8 cellular contexts compared by ENCODE assay signal in the genomic region with DNA sequence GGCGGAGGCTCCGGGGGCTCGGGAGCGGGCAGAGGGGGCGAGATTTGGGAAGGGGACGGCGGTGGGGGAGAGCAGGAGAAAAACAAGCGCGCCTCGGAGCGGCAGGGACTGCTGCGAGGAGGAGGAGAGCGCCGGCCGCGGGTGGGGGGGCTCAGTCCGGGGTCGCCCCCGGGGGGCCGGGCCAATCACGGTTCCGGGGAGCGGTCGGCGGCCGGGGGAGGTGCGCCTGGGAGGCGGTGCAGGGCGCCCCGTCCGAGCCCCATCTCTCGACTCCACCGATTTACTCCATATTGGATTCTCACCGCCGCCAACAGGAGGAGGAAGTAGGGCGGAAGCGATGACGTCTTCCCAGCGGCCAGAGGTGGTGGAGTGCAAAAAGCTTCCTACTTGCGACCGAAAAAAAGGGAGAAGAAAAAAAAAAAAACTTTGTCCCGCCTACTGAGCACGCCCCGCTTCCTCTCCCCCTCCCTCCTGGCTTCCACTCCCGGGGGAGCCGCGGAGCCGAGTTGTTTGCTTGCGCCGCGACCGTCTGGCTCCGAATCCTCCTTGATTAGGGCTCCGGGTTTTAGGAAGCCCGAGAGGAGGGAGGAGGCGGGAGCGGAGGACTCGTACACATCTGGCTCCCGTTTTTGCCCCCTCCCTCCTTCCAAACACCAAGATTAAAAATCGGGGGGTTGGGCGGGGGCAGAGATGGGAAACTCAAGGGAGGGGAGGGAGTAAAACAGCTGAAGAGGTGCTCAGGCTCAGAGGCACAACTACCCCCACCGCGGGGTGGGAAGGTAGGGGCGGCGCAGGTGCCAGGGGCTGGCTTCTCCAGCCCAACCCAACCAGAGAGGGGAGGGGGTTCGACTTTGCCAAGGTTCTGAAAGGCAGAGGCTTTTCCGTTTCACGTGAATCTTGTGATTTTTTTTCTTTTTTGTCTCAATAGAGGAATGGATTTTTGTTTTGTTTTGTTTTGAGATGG. TPM values are rescaled to one million over a fixed set of nuclear protein-coding genes. Genes with fewer than 3 reads are reported as not detected.
DNase-seq lines count a peak whose midpoint lies in the region; ATAC-seq and FAIRE-seq lines count a peak whose summit lies in the region.

A gene with protein sequence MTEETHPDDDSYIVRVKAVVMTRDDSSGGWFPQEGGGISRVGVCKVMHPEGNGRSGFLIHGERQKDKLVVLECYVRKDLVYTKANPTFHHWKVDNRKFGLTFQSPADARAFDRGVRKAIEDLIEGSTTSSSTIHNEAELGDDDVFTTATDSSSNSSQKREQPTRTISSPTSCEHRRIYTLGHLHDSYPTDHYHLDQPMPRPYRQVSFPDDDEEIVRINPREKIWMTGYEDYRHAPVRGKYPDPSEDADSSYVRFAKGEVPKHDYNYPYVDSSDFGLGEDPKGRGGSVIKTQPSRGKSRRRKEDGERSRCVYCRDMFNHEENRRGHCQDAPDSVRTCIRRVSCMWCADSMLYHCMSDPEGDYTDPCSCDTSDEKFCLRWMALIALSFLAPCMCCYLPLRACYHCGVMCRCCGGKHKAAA (minus strand): TSS at position 373 of the 964 bp plus-strand sequence. CDS start 612 bp downstream, outside the sequence.

- FAIRE-seq in A204.1 (lab: Jason Lieb, UNC): peak; percentile 92

- intact Hi-C loops in activated CD4-positive, alpha-beta T cell treated with anti-CD3 and anti-CD28 coated beads for 36 hours (cut with DNase I, micrococcal nuclease): loop anchor here (1.0 to 5.0 kb wide), 12 partner anchors 50 to 1965 kb away; a partner anchor contains a TSS
- intact Hi-C loops in left colon (cut with DNase I, micrococcal nuclease): loop anchor here in 1 of 2 donors (10.0 kb wide), 1 partner anchor 168 kb away; no protein-coding TSS in a partner anchor

- peak within 1 kb of the TSS; percentile 85 for H3K4me3 Mint-ChIP-seq in activated CD4-positive, alpha-beta T cell treated with anti-CD3 and anti-CD28 coated beads for 36 hours

- ATAC-seq in GM18867 (IDR thresholded peaks at IDR 0.05; ENCODE audit: unreplicated experiment) (peak; percentile 25), HG03378 (IDR thresholded peaks at IDR 0.05; ENCODE audit: unreplicated experiment) (peak; percentile 32), left colon (peak; percentile 60)
- ATAC-seq in activated CD4-positive, alpha-beta T cell treated with anti-CD3 and anti-CD28 coated beads for 36 hours: peak; percentile 50

- no peaks in the 10 kb centered on the region for H3K36me3 Mint-ChIP-seq in activated CD4-positive, alpha-beta T cell treated with anti-CD3 and anti-CD28 coated beads for 36 hours (ENCODE audit: low read depth)

- H3K9me3 Mint-ChIP-seq in activated CD4-positive, alpha-beta T cell treated with anti-CD3 and anti-CD28 coated beads for 36 hours (ENCODE audit: low read depth): no peaks in the 10 kb centered on the region

- peak within 1 kb of the TSS; percentile 73 for H3K27ac Mint-ChIP-seq in activated CD4-positive, alpha-beta T cell treated with anti-CD3 and anti-CD28 coated beads for 36 hours

- CTCF ChIA-PET in activated CD4-positive, alpha-beta T cell treated with anti-CD3 and anti-CD28 coated beads for 36 hours (lab: Charles Lee): no interaction called here

- POLR2A ChIA-PET in activated CD4-positive, alpha-beta T cell treated with anti-CD3 and anti-CD28 coated beads for 36 hours (lab: Charles Lee): interaction anchor here (0.6 to 0.7 kb wide), 2 partner anchors 193 to 194 kb away, joined by 3 to 7 read pairs; no protein-coding TSS in a partner anchor

- H3K4me1 Mint-ChIP-seq in activated CD4-positive, alpha-beta T cell treated with anti-CD3 and anti-CD28 coated beads for 36 hours: peaks cover 16% of the 10 kb centered on the region

- peaks cover 23% of the 10 kb centered on the region for H3K27me3 Mint-ChIP-seq in activated CD4-positive, alpha-beta T cell treated with anti-CD3 and anti-CD28 coated beads for 36 hours

- DNase-seq in NCI-H510A (lab: John Stamatoyannopoulos, UW): peak; percentile 89
- DNase-seq in activated CD4-positive, alpha-beta T cell treated with anti-CD3 and anti-CD28 coated beads for 36 hours: peak; percentile 87
- peak; percentile 28 for DNase-seq in cortex of kidney (lab: John Stamatoyannopoulos, UW)
- DNase-seq in left colon: peak; percentile 90
- peak; percentile 27 to 58 for DNase-seq in stimulated activated CD4-positive, alpha-beta T cell treated with anti-CD3 and anti-CD28 coated beads, Interleukin-1b, Interleukin-23, amount 100 ng/mL, for 4 hours (ENCODE audit: low read depth in 2 of 2)

RNA-seq across cellular contexts. Expression of the gene that starts here (rescaled TPM):
- total RNA-seq in activated CD4-positive, alpha-beta T cell treated with anti-CD3 and anti-CD28 coated beads for 36 hours: 1 to 10 TPM; 6.7 to 7.9 TPM
- 10 to 100 TPM; 41.5 to 57.0 TPM for total RNA-seq in left colon

Comparison
In these comparisons a context has a peak if more than half of its experiments do, and no peak if none do; other contexts are left out.
1. Peak in every context shown above with its lines: DNase-seq and ATAC-seq.
2. RNA of the gene that starts here (total RNA-seq): 41.5 to 57.0 TPM in left colon; 6.7 to 7.9 TPM in activated CD4-positive, alpha-beta T cell treated with anti-CD3 and anti-CD28 coated beads for 36 hours; every median in the first group is over 4 times any median in the second.
3. DNase-seq: peak in every context shown above with its lines; median percentile 90 in left colon; 89 in NCI-H510A; 87 in activated CD4-positive, alpha-beta T cell treated with anti-CD3 and anti-CD28 coated beads for 36 hours; 42 in stimulated activated CD4-positive, alpha-beta T cell treated with anti-CD3 and anti-CD28 coated beads, Interleukin-1b, Interleukin-23, amount 100 ng/mL, for 4 hours; 28 in cortex of kidney.